In the genomic region with DNA sequence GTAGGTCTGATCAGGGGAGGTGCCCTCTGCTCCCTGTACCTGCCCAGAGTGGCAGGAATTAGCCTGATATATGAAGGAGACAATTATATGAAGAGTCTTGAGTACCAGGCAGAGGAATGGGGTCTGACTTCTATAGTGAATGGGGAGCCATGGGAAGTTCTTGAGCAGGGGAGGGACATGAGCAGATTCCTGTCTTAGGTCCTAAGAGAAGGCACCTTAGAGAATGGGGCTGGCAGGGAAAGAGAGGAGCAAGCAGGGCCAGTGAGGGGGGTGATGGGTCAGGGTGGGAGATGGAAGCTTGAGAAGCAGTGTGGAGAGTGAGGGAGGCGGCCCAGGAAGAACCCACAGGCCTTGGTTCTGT, we compare ENCODE assay signal across 2 cellular contexts.
TF ChIP-seq lines count a peak whose summit lies in the region.

No MANE protein-coding gene starts in this region.

TF ChIP-seq in liver, 16 proteins besides CTCF, POLR2A, EP300 and RAD21:
- no peak for TF ChIP-seq FOXA1 (IDR thresholded peaks at IDR 0.05)
- TF ChIP-seq, protein P1, sequence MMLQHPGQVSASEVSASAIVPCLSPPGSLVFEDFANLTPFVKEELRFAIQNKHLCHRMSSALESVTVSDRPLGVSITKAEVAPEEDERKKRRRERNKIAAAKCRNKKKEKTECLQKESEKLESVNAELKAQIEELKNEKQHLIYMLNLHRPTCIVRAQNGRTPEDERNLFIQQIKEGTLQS (IDR thresholded peaks at IDR 0.05), result no peak
- TF ChIP-seq RXRA (IDR thresholded peaks at IDR 0.05), result no peak
- TF ChIP-seq EGR1 (IDR thresholded peaks at IDR 0.05; ENCODE audit: low read depth in 2 of 2), result no peak
- no peak for TF ChIP-seq YY1 (IDR thresholded peaks at IDR 0.05)
- TF ChIP-seq HNF4G (IDR thresholded peaks at IDR 0.05), result no peak
- TF ChIP-seq, protein P2, sequence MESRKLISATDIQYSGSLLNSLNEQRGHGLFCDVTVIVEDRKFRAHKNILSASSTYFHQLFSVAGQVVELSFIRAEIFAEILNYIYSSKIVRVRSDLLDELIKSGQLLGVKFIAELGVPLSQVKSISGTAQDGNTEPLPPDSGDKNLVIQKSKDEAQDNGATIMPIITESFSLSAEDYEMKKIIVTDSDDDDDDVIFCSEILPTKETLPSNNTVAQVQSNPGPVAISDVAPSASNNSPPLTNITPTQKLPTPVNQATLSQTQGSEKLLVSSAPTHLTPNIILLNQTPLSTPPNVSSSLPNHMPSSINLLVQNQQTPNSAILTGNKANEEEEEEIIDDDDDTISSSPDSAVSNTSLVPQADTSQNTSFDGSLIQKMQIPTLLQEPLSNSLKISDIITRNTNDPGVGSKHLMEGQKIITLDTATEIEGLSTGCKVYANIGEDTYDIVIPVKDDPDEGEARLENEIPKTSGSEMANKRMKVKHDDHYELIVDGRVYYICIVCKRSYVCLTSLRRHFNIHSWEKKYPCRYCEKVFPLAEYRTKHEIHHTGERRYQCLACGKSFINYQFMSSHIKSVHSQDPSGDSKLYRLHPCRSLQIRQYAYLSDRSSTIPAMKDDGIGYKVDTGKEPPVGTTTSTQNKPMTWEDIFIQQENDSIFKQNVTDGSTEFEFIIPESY (IDR thresholded peaks at IDR 0.05), result no peak
- TF ChIP-seq, protein P3, sequence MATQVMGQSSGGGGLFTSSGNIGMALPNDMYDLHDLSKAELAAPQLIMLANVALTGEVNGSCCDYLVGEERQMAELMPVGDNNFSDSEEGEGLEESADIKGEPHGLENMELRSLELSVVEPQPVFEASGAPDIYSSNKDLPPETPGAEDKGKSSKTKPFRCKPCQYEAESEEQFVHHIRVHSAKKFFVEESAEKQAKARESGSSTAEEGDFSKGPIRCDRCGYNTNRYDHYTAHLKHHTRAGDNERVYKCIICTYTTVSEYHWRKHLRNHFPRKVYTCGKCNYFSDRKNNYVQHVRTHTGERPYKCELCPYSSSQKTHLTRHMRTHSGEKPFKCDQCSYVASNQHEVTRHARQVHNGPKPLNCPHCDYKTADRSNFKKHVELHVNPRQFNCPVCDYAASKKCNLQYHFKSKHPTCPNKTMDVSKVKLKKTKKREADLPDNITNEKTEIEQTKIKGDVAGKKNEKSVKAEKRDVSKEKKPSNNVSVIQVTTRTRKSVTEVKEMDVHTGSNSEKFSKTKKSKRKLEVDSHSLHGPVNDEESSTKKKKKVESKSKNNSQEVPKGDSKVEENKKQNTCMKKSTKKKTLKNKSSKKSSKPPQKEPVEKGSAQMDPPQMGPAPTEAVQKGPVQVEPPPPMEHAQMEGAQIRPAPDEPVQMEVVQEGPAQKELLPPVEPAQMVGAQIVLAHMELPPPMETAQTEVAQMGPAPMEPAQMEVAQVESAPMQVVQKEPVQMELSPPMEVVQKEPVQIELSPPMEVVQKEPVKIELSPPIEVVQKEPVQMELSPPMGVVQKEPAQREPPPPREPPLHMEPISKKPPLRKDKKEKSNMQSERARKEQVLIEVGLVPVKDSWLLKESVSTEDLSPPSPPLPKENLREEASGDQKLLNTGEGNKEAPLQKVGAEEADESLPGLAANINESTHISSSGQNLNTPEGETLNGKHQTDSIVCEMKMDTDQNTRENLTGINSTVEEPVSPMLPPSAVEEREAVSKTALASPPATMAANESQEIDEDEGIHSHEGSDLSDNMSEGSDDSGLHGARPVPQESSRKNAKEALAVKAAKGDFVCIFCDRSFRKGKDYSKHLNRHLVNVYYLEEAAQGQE (IDR thresholded peaks at IDR 0.05), result no peak

TF ChIP-seq in HepG2, 621 proteins besides CTCF, POLR2A, EP300 and RAD21:
- TF ChIP-seq KLF13 (CRISPR knock-in tag; IDR thresholded peaks at IDR 0.05) (no peak), ZNF30 (CRISPR knock-in tag; IDR thresholded peaks at IDR 0.05) (no peak), MXI1 (IDR thresholded peaks at IDR 0.05; ENCODE audit: borderline replicate concordance, low read depth, low read length) (no peak), ZNF446 (CRISPR knock-in tag; IDR thresholded peaks at IDR 0.05) (no peak), MIER2 (CRISPR knock-in tag; IDR thresholded peaks at IDR 0.05) (no peak), ZNF558 (CRISPR knock-in tag; IDR thresholded peaks at IDR 0.05; ENCODE audit: borderline replicate concordance) (no peak), ZNF567 (CRISPR knock-in tag; IDR thresholded peaks at IDR 0.05; ENCODE audit: borderline replicate concordance) (no peak), ZSCAN31 (CRISPR knock-in tag; IDR thresholded peaks at IDR 0.05; ENCODE audit: low read depth) (no peak), ZNF160 (CRISPR knock-in tag; IDR thresholded peaks at IDR 0.05) (no peak), PAWR (CRISPR knock-in tag; IDR thresholded peaks at IDR 0.05; ENCODE audit: borderline replicate concordance) (no peak), ZNF672 (CRISPR knock-in tag; IDR thresholded peaks at IDR 0.05) (no peak)
- TF ChIP-seq, protein P4, sequence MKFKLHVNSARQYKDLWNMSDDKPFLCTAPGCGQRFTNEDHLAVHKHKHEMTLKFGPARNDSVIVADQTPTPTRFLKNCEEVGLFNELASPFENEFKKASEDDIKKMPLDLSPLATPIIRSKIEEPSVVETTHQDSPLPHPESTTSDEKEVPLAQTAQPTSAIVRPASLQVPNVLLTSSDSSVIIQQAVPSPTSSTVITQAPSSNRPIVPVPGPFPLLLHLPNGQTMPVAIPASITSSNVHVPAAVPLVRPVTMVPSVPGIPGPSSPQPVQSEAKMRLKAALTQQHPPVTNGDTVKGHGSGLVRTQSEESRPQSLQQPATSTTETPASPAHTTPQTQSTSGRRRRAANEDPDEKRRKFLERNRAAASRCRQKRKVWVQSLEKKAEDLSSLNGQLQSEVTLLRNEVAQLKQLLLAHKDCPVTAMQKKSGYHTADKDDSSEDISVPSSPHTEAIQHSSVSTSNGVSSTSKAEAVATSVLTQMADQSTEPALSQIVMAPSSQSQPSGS (CRISPR knock-in tag; IDR thresholded peaks at IDR 0.05), result no peak
- TF ChIP-seq, protein P5, sequence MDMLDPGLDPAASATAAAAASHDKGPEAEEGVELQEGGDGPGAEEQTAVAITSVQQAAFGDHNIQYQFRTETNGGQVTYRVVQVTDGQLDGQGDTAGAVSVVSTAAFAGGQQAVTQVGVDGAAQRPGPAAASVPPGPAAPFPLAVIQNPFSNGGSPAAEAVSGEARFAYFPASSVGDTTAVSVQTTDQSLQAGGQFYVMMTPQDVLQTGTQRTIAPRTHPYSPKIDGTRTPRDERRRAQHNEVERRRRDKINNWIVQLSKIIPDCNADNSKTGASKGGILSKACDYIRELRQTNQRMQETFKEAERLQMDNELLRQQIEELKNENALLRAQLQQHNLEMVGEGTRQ (IDR thresholded peaks at IDR 0.05; ENCODE audit: low read depth, low read length), result no peak
- TF ChIP-seq, protein P5 (CRISPR knock-in tag; IDR thresholded peaks at IDR 0.05; ENCODE audit: borderline replicate concordance), result no peak
- TF ChIP-seq, protein P6, sequence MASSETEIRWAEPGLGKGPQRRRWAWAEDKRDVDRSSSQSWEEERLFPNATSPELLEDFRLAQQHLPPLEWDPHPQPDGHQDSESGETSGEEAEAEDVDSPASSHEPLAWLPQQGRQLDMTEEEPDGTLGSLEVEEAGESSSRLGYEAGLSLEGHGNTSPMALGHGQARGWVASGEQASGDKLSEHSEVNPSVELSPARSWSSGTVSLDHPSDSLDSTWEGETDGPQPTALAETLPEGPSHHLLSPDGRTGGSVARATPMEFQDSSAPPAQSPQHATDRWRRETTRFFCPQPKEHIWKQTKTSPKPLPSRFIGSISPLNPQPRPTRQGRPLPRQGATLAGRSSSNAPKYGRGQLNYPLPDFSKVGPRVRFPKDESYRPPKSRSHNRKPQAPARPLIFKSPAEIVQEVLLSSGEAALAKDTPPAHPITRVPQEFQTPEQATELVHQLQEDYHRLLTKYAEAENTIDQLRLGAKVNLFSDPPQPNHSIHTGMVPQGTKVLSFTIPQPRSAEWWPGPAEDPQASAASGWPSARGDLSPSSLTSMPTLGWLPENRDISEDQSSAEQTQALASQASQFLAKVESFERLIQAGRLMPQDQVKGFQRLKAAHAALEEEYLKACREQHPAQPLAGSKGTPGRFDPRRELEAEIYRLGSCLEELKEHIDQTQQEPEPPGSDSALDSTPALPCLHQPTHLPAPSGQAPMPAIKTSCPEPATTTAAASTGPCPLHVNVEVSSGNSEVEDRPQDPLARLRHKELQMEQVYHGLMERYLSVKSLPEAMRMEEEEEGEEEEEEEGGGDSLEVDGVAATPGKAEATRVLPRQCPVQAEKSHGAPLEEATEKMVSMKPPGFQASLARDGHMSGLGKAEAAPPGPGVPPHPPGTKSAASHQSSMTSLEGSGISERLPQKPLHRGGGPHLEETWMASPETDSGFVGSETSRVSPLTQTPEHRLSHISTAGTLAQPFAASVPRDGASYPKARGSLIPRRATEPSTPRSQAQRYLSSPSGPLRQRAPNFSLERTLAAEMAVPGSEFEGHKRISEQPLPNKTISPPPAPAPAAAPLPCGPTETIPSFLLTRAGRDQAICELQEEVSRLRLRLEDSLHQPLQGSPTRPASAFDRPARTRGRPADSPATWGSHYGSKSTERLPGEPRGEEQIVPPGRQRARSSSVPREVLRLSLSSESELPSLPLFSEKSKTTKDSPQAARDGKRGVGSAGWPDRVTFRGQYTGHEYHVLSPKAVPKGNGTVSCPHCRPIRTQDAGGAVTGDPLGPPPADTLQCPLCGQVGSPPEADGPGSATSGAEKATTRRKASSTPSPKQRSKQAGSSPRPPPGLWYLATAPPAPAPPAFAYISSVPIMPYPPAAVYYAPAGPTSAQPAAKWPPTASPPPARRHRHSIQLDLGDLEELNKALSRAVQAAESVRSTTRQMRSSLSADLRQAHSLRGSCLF (CRISPR knock-in tag; IDR thresholded peaks at IDR 0.05; ENCODE audit: borderline replicate concordance), result no peak
